Comparison of ENCODE assay signal across 19 cellular contexts in genomic region chr18:2263303-2263702, GRCh38.
DNase-seq lines count a peak whose midpoint lies in the region; ATAC-seq, FAIRE-seq and TF ChIP-seq lines count a peak whose summit lies in the region.
"Had no signal": no experiment of that assay in that cellular context is flagged by ENCODE, and none has a peak within 500 bp of the region (broad histone marks: within the 10 kb centered on the region; RNA-seq: fewer than 3 reads in every experiment).

No MANE protein-coding gene starts in this region.

- H3K27ac Mint-ChIP-seq in stimulated activated memory B cell treated with anti-CD40 and anti-IgM and Interleukin-4, amounts not matched to agents 10 μg/mL and 1 μg/mL and 100 μg/mL, for 72 hours = no peak overlapping the region
- H3K27ac Mint-ChIP-seq: B cell; CD4-positive, alpha-beta T cell; CD8-positive, alpha-beta memory T cell had no signal

- H3K4me1 Mint-ChIP-seq in stimulated activated memory B cell treated with anti-CD40 and anti-IgM and Interleukin-4, amounts not matched to agents 10 μg/mL and 1 μg/mL and 100 μg/mL, for 72 hours = no peaks in the 10 kb centered on the region
- H3K4me1 Mint-ChIP-seq: B cell; CD8-positive, alpha-beta memory T cell had no signal

- no peak for FAIRE-seq in K562 (lab: Jason Lieb, UNC)
- FAIRE-seq: D721Med, G401.6, GM12892, H54 had no signal

- H3K36me3 Mint-ChIP-seq in stimulated activated memory B cell treated with anti-CD40 and anti-IgM and Interleukin-4, amounts not matched to agents 10 μg/mL and 1 μg/mL and 100 μg/mL, for 72 hours = no peaks in the 10 kb centered on the region
- H3K36me3 Mint-ChIP-seq: CD8-positive, alpha-beta memory T cell had no signal

- no peak for TF ChIP-seq CTCF in K562 (IDR thresholded peaks at IDR 0.05 in 2 of 3, conservative IDR thresholded peaks at IDR 0.05 in 1 of 3; ENCODE audit: insufficient read depth in 2 of 3, low read depth in 1 of 3, low read length in 3 of 3)

- H3K79me2 ChIP-seq in K562 (ENCODE audit: control insufficient read depth, insufficient read depth, low read length) = no peaks in the 10 kb centered on the region

- H3K4me3 Mint-ChIP-seq in stimulated activated memory B cell treated with anti-CD40 and anti-IgM and Interleukin-4, amounts not matched to agents 10 μg/mL and 1 μg/mL and 100 μg/mL, for 72 hours = no peak overlapping the region
- H3K4me3 Mint-ChIP-seq: B cell; CD4-positive, alpha-beta T cell; CD8-positive, alpha-beta memory T cell had no signal

- H3K4me2 ChIP-seq in K562 (ENCODE audit: insufficient read depth, low read length) = no peak overlapping the region
- H3K4me2 ChIP-seq: BLaER1 had no signal

- CTCF ChIA-PET in K562 (lab: Yijun Ruan, JAX; ENCODE audit: low intra/inter-chr PET ratio) = no interaction called here

- peak overlapping the region; percentile 17; the same call in 1 of the 2 replicates for H2AFZ ChIP-seq in K562 (ENCODE audit: low read depth, low read length)

- no peak for ATAC-seq in Right ventricle myocardium inferior
- no peak for ATAC-seq in Right ventricle myocardium superior (ENCODE audit: poor library complexity)
- ATAC-seq in K562 = no peak
- ATAC-seq in stimulated activated memory B cell treated with anti-CD40 and anti-IgM and Interleukin-4, amounts not matched to agents 10 μg/mL and 1 μg/mL and 100 μg/mL, for 72 hours = peak; percentile 25
- ATAC-seq in SK-N-SH treated with all-trans-retinoic acid at 6 μM for 48 hours = no peak

- H3K4me3 ChIP-seq in K562 = no peak overlapping the region
- H3K4me3 ChIP-seq: BLaER1, HAP-1 had no signal

- peaks cover 0 to 4% of the 10 kb centered on the region in 2 experiments; a peak in 3 of 5 replicates for H3K4me1 ChIP-seq in K562 (replicated peaks in 1 of 2; ENCODE audit: control insufficient read depth in 2 of 2, insufficient read depth in 2 of 2, low read length in 2 of 2)
- H3K4me1 ChIP-seq: BLaER1, HAP-1 had no signal

- TF ChIP-seq RAD21 in K562 (CRISPR knock-in tag; conservative IDR thresholded peaks at IDR 0.05 in 1 of 2, IDR thresholded peaks at IDR 0.05 in 1 of 2) = no peak

- no peaks in the 10 kb centered on the region for H3K9me3 ChIP-seq in K562 (replicated peaks; ENCODE audit: control insufficient read depth, insufficient read depth, low read depth, low read length)
- H3K9me3 ChIP-seq: BLaER1, HAP-1 had no signal

- intact Hi-C loops in Right ventricle myocardium inferior (cut with DNase I) = no loop called here
- intact Hi-C loops in Right ventricle myocardium superior (cut with DNase I) = no loop called here
- intact Hi-C loops in K562 (cut with micrococcal nuclease) = no loop called here

- no peaks in the 10 kb centered on the region for H3K27me3 ChIP-seq in K562 (ENCODE audit: control insufficient read depth in 2 of 2, insufficient read depth in 2 of 2, low read length in 2 of 2)
- H3K27me3 ChIP-seq: BLaER1 had no signal

- H3K9ac ChIP-seq in K562 (ENCODE audit: insufficient read depth in 1 of 2, low read depth in 2 of 2, low read length in 2 of 2) = no peak overlapping the region
- H3K9ac ChIP-seq: BLaER1 had no signal

- in situ Hi-C loops in K562 (cut with MboI) = no loop called here

- no peaks in the 10 kb centered on the region for H3K9me3 Mint-ChIP-seq in stimulated activated memory B cell treated with anti-CD40 and anti-IgM and Interleukin-4, amounts not matched to agents 10 μg/mL and 1 μg/mL and 100 μg/mL, for 72 hours
- H3K9me3 Mint-ChIP-seq: CD4-positive, alpha-beta T cell; CD8-positive, alpha-beta memory T cell had no signal

- no peak for TF ChIP-seq POLR2A in K562 (conservative IDR thresholded peaks at IDR 0.05)

- no TSS peak for BruUV-seq in K562 (replicated peaks; lab: Mats Ljungman, UMichigan)

- no peaks in the 10 kb centered on the region for H4K20me1 ChIP-seq in K562 (replicated peaks; ENCODE audit: control insufficient read depth, insufficient read depth, low read length)
- H4K20me1 ChIP-seq: BLaER1 had no signal

- WGBS in K562 (ENCODE audit: insufficient coverage, low coverage, missing lambda C conversion rate) = 41% methylated on average over 8 of the region's 8 CpGs

- TF ChIP-seq EP300 in K562 (IDR thresholded peaks at IDR 0.05; ENCODE audit: low read length) = no peak

- POLR2A ChIA-PET in K562 (lab: Yijun Ruan, JAX) = no interaction called here

- peak; percentile 35 for DNase-seq in Right ventricle myocardium inferior (ENCODE audit: missing footprints)
- DNase-seq in Right ventricle myocardium superior = no peak
- no peak for DNase-seq in K562 (ENCODE audit: extremely low read depth in 1 of 4, low spot score in 3 of 4)
- no peak for DNase-seq in CD1c-positive myeloid dendritic cell (ENCODE audit: extremely low spot score)
- DNase-seq: CD4-positive, alpha-beta T cell; CD8-positive, alpha-beta memory T cell; DMS153; DND-41; GOT3 had no signal

- H3K36me3 ChIP-seq in K562 (ENCODE audit: control insufficient read depth, insufficient read depth, low read length) = no peaks in the 10 kb centered on the region
- H3K36me3 ChIP-seq: BLaER1, HAP-1 had no signal

- no peak overlapping the region for H3K27ac ChIP-seq in K562 (ENCODE audit: extremely low read depth, low read depth, low read length)
- H3K27ac ChIP-seq: BLaER1, C4-2B had no signal

- H3K9me1 ChIP-seq in K562 (ENCODE audit: control insufficient read depth, insufficient read depth, low read length) = no peaks in the 10 kb centered on the region

- peaks cover 8% of the 10 kb centered on the region for H3K27me3 Mint-ChIP-seq in stimulated activated memory B cell treated with anti-CD40 and anti-IgM and Interleukin-4, amounts not matched to agents 10 μg/mL and 1 μg/mL and 100 μg/mL, for 72 hours

TF ChIP-seq in K562, 482 proteins besides CTCF, POLR2A, EP300 and RAD21 (continues in another document):
- TF ChIP-seq ZMIZ1 (IDR thresholded peaks at IDR 0.05; ENCODE audit: low read depth in 2 of 2, low read length in 2 of 2) = no peak

TF ChIP-seq in SK-N-SH treated with all-trans-retinoic acid at 6 μM for 48 hours, 23 proteins besides CTCF, POLR2A, EP300 and RAD21:
- no peak for TF ChIP-seq TOX (CRISPR knock-in tag; IDR thresholded peaks at IDR 0.05; ENCODE audit: borderline replicate concordance)
- TF ChIP-seq CSDC2 (CRISPR knock-in tag; IDR thresholded peaks at IDR 0.05) = no peak
- no peak for TF ChIP-seq ZFP3 (CRISPR knock-in tag; IDR thresholded peaks at IDR 0.05)
- TF ChIP-seq, protein P1, sequence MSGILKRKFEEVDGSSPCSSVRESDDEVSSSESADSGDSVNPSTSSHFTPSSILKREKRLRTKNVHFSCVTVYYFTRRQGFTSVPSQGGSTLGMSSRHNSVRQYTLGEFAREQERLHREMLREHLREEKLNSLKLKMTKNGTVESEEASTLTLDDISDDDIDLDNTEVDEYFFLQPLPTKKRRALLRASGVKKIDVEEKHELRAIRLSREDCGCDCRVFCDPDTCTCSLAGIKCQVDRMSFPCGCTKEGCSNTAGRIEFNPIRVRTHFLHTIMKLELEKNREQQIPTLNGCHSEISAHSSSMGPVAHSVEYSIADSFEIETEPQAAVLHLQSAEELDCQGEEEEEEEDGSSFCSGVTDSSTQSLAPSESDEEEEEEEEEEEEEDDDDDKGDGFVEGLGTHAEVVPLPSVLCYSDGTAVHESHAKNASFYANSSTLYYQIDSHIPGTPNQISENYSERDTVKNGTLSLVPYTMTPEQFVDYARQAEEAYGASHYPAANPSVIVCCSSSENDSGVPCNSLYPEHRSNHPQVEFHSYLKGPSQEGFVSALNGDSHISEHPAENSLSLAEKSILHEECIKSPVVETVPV (CRISPR knock-in tag; IDR thresholded peaks at IDR 0.05) = no peak
- TF ChIP-seq RARB (CRISPR knock-in tag; IDR thresholded peaks at IDR 0.05) = no peak
- TF ChIP-seq ARNTL (CRISPR knock-in tag; IDR thresholded peaks at IDR 0.05; ENCODE audit: borderline replicate concordance, low read depth) = no peak
- no peak for TF ChIP-seq TCF4 (CRISPR knock-in tag; IDR thresholded peaks at IDR 0.05; ENCODE audit: borderline replicate concordance)
- TF ChIP-seq ZC3H10 (CRISPR knock-in tag; IDR thresholded peaks at IDR 0.05) = no peak
- no peak for TF ChIP-seq SNAI2 (CRISPR knock-in tag; IDR thresholded peaks at IDR 0.05)
- no peak for TF ChIP-seq ZNF70 (CRISPR knock-in tag; IDR thresholded peaks at IDR 0.05)
- TF ChIP-seq, protein P2, sequence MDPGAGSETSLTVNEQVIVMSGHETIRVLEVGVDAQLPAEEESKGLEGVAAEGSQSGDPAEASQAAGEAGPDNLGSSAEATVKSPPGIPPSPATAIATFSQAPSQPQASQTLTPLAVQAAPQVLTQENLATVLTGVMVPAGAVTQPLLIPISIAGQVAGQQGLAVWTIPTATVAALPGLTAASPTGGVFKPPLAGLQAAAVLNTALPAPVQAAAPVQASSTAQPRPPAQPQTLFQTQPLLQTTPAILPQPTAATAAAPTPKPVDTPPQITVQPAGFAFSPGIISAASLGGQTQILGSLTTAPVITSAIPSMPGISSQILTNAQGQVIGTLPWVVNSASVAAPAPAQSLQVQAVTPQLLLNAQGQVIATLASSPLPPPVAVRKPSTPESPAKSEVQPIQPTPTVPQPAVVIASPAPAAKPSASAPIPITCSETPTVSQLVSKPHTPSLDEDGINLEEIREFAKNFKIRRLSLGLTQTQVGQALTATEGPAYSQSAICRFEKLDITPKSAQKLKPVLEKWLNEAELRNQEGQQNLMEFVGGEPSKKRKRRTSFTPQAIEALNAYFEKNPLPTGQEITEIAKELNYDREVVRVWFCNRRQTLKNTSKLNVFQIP (CRISPR knock-in tag; IDR thresholded peaks at IDR 0.05; ENCODE audit: borderline replicate concordance, low read depth) = no peak
- no peak for TF ChIP-seq ZNF565 (CRISPR knock-in tag; conservative IDR thresholded peaks at IDR 0.05; ENCODE audit: low read depth)
- TF ChIP-seq OSR1 (CRISPR knock-in tag; IDR thresholded peaks at IDR 0.05) = no peak
- no peak for TF ChIP-seq ZFP30 (CRISPR knock-in tag; IDR thresholded peaks at IDR 0.05)
